ENCODE assay signal across 8 cellular contexts in the genomic region with DNA sequence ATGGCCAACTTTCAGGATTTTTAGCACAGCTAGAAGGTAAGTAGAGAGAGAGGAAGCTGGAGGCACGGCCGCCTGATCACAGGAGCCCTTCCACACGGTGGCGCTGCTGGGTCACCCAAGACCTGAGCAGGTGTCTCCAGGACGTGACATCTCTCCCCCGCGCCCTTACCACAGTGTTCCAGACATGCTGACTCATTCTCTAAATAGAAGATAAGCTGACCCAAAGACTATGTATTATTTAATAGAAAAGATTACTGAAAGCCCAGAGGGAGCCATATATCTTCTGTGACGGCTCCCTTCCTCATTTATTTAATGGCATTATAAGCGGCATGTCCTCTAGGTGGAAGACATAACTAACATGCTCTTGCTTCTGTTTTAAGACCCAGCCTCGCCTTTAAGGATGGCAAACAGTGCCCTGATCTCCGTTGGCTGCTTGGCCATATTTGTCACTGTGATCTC. TPM values are rescaled to one million over a fixed set of nuclear protein-coding genes. Genes with fewer than 3 reads are reported as not detected.
A peak's percentile ranks its signal among the peaks of the same experiment; 100 is the strongest.
DNase-seq lines count a peak whose midpoint lies in the region; ATAC-seq, FAIRE-seq and TF ChIP-seq lines count a peak whose summit lies in the region.

No MANE protein-coding gene starts in this region.

- no peak for TF ChIP-seq POLR2A in H54 (IDR thresholded peaks at IDR 0.05; ENCODE audit: low read depth, low read length)
- TF ChIP-seq POLR2A in thyroid gland (IDR thresholded peaks at IDR 0.05): no peak

- no peaks in the 10 kb centered on the region for H3K9me3 Mint-ChIP-seq in activated T-cell treated with anti-CD3 and anti-CD28 coated beads, Interleukin-2, amount 50 U/mL, for 72 hours

- peaks cover 28% of the 10 kb centered on the region for H3K27me3 Mint-ChIP-seq in activated T-cell treated with anti-CD3 and anti-CD28 coated beads, Interleukin-2, amount 50 U/mL, for 72 hours (ENCODE audit: low read depth)

- peak; percentile 97 to 99 for ATAC-seq in activated T-cell treated with anti-CD3 and anti-CD28 coated beads, Interleukin-2, amount 50 U/mL, for 72 hours (replicated peaks in 1 of 2)
- ATAC-seq in omental fat pad (ENCODE audit: low FRiP score): peak; percentile 95

- H3K36me3 ChIP-seq in thyroid gland: no peaks in the 10 kb centered on the region

- H3K36me3 Mint-ChIP-seq in activated T-cell treated with anti-CD3 and anti-CD28 coated beads, Interleukin-2, amount 50 U/mL, for 72 hours (ENCODE audit: insufficient read depth in 2 of 2): no peaks in the 10 kb centered on the region

- peak in 1 of 3 donors; percentile 48 for TF ChIP-seq CTCF in omental fat pad (IDR thresholded peaks at IDR 0.05)
- peak; percentile 68 to 86 (median 80) for TF ChIP-seq CTCF in thyroid gland (IDR thresholded peaks at IDR 0.05)

- H3K4me1 Mint-ChIP-seq in activated T-cell treated with anti-CD3 and anti-CD28 coated beads, Interleukin-2, amount 50 U/mL, for 72 hours (ENCODE audit: low read depth): peaks cover 7% of the 10 kb centered on the region

- no peak overlapping the region for H3K27ac ChIP-seq in thyroid gland

- H3K4me1 ChIP-seq in thyroid gland: no peaks in the 10 kb centered on the region

- FAIRE-seq in H54 (lab: Jason Lieb, UNC) (peak; percentile 71), RCC 7860 (lab: Jason Lieb, UNC) (peak; percentile 92)

- no peaks in the 10 kb centered on the region for H3K9me3 ChIP-seq in thyroid gland

- H3K4me3 Mint-ChIP-seq in activated T-cell treated with anti-CD3 and anti-CD28 coated beads, Interleukin-2, amount 50 U/mL, for 72 hours: peak overlapping the region; percentile 65 to 88

- WGBS in thyroid gland, 2 donors: 18 to 22% methylated on average over 11 of the region's 11 CpGs

- DNase-seq in GDM1 (lab: John Stamatoyannopoulos, UW): peak; percentile 80
- peak; percentile 86 for DNase-seq in H54 (ENCODE audit: insufficient read length, low spot score)
- peak; percentile 95 for DNase-seq in LHCN-M2 (ENCODE audit: low read depth)
- peak; percentile 95 for DNase-seq in RCC 7860 (ENCODE audit: low spot score)
- DNase-seq in activated T-cell treated with anti-CD3 and anti-CD28 coated beads, Interleukin-2, amount 50 U/mL, for 72 hours: peak; percentile 90 to 92
- peak; percentile 68 for DNase-seq in fibroblast of the conjunctiva (ENCODE audit: low read depth)
- DNase-seq in omental fat pad (ENCODE audit: low spot score): peak; percentile 94
- DNase-seq in thyroid gland: peak; percentile 94 to 96

- H3K27me3 ChIP-seq in thyroid gland: no peaks in the 10 kb centered on the region

- H3K27ac Mint-ChIP-seq in activated T-cell treated with anti-CD3 and anti-CD28 coated beads, Interleukin-2, amount 50 U/mL, for 72 hours: peak overlapping the region; percentile 41

- H3K4me3 ChIP-seq in thyroid gland (replicated peaks in 1 of 3): no peak overlapping the region

- intact Hi-C loops in thyroid gland (cut with DNase I): no loop called here

RNA-seq across cellular contexts. Expression of gene MALSU1, which starts 26.0 kb away (rescaled TPM):
- 72.8 and 76.8 TPM in 2 replicates for total RNA-seq in LHCN-M2 (2014; rRNA removed)
- polyA plus RNA-seq in LHCN-M2 (2012): 102 TPM
- 10 to 100 TPM; 62.6 to 63.8 TPM for total RNA-seq in activated T-cell treated with anti-CD3 and anti-CD28 coated beads, Interleukin-2, amount 50 U/mL, for 72 hours
- 10 to 100 TPM; 42.4 to 70.6 (median 47.2) TPM for total RNA-seq in omental fat pad
- 100 to 1,000 TPM in 2 of 4 donors, 10 to 100 TPM in 2; 76.1 to 211 (median 95.7) TPM for total RNA-seq in thyroid gland

RNA-seq across cellular contexts. Expression of gene GPNMB, which starts 26.6 kb away (rescaled TPM):
- total RNA-seq in LHCN-M2 (2014; rRNA removed) (135 and 206 TPM in 2 replicates), omental fat pad (100 to 1,000 TPM in 3 of 4 donors, 10 to 100 TPM in 1; 91.3 to 294 (median 143) TPM), thyroid gland (10 to 100 TPM; 31.4 to 84.8 (median 69.9) TPM)
- polyA plus RNA-seq in LHCN-M2 (2012): 154 TPM
- total RNA-seq in activated T-cell treated with anti-CD3 and anti-CD28 coated beads, Interleukin-2, amount 50 U/mL, for 72 hours: 1 to 10 TPM in 1 of 2 donors, under 1 TPM in 1; 0.88 to 1.1 TPM

Comparison
In these comparisons a context has a peak if more than half of its experiments do, and no peak if none do; other contexts are left out.
1. RNA of gene GPNMB, which starts 26.6 kb away (total RNA-seq): 135 to 206 TPM in LHCN-M2, 91.3 to 294 TPM in omental fat pad and 31.4 to 84.8 TPM in thyroid gland; 0.88 to 1.1 TPM in activated T-cell treated with anti-CD3 and anti-CD28 coated beads, Interleukin-2, amount 50 U/mL, for 72 hours; every median in the first group is over 10 times any median in the second.
2. Peak in every context shown above with its lines, with median percentiles within 50 percentile points of each other: DNase-seq.